ENCODE assay signal across 29 cellular contexts in genomic region chr11:88310246-88310645, GRCh38. TPM values are rescaled to one million over a fixed set of nuclear protein-coding genes. Genes with fewer than 3 reads are reported as not detected.
DNase-seq lines count a peak whose midpoint lies in the region; ATAC-seq, FAIRE-seq and TF ChIP-seq lines count a peak whose summit lies in the region.
"Had no signal": no experiment of that assay in that cellular context is flagged by ENCODE, and none has a peak within 500 bp of the region (broad histone marks: within the 10 kb centered on the region; RNA-seq: fewer than 3 reads in every experiment).

No MANE protein-coding gene starts in this region.

- H3K4me3 ChIP-seq in breast epithelium, result no peak overlapping the region
- no peak overlapping the region for H3K4me3 ChIP-seq in fibroblast of the aortic adventitia (ENCODE audit: low read depth, low read length)
- H3K4me3 ChIP-seq: ascending aorta, ovary, PC-9, right atrium auricular region, tibial nerve had no signal

- DNase-seq in MCF 10A (ENCODE audit: unreplicated experiment) (no peak), breast epithelium (ENCODE audit: low spot score in 2 of 2) (no peak), WTC11 (ENCODE audit: low spot score) (no peak), fibroblast of the aortic adventitia (ENCODE audit: low read depth) (peak; percentile 33), urothelium cell line (ENCODE audit: low spot score) (no peak), NCI-H2171 (lab: John Stamatoyannopoulos, UW) (no peak), LoVo (ENCODE audit: low spot score) (no peak), germinal center (ENCODE audit: low spot score) (no peak)
- DNase-seq: 8988T; activated CD4-positive, alpha-beta T cell treated with anti-CD3 and anti-CD28 coated beads for 4 hours; activated CD8-positive, alpha-beta memory T cell treated with anti-CD3 and anti-CD28 coated beads, Interleukin-2, amount 10 ng/mL, durations not matched to agents 7 days and 5 days; activated naive CD4-positive, alpha-beta T cell treated with anti-CD3 and anti-CD28 coated beads, Interleukin-2, amount 10 ng/mL, durations not matched to agents 7 days and 5 days; COR-L47; DMS79 treated with DMSO at 0.1 percent for 48 hours; effector CD8-positive, alpha-beta T cell; naive thymus-derived CD4-positive, alpha-beta T cell; NCI-H1694; NCI-H345; NCI-H82; ovary; stimulated activated CD4-positive, alpha-beta T cell treated with anti-CD3 and anti-CD28 coated beads, Interleukin-4, amount 100 ng/mL, for 4 hours had no signal

- CTCF ChIA-PET in MCF 10A (lab: Yijun Ruan, JAX), result interaction anchor here (0.7 to 1.2 kb wide), 3 partner anchors 10 to 234 kb away, joined by 3 to 5 read pairs (median 3); no protein-coding TSS in a partner anchor
- CTCF ChIA-PET in WTC11 (lab: Charles Lee), result no interaction called here

- H3K9me3 Mint-ChIP-seq in MCF 10A (ENCODE audit: unreplicated experiment), result no peaks in the 10 kb centered on the region
- peaks cover 12% of the 10 kb centered on the region for H3K9me3 Mint-ChIP-seq in WTC11
- H3K9me3 Mint-ChIP-seq: activated naive CD4-positive, alpha-beta T cell treated with anti-CD3 and anti-CD28 coated beads, Interleukin-2, amount 10 ng/mL, durations not matched to agents 7 days and 5 days; stimulated activated naive CD8-positive, alpha-beta T cell treated with anti-CD3 and anti-CD28 coated beads, Interleukin-15, Interleukin-2, amounts not matched to agents 100 ng/mL and 50 ng/mL, for 24 hours had no signal

- H3K27ac Mint-ChIP-seq in MCF 10A (ENCODE audit: low read depth, unreplicated experiment) (peak overlapping the region; percentile 9), WTC11 (peak overlapping the region; percentile 73)
- H3K27ac Mint-ChIP-seq: activated CD8-positive, alpha-beta memory T cell treated with anti-CD3 and anti-CD28 coated beads, Interleukin-2, amount 10 ng/mL, durations not matched to agents 7 days and 5 days; activated naive CD4-positive, alpha-beta T cell treated with anti-CD3 and anti-CD28 coated beads, Interleukin-2, amount 10 ng/mL, durations not matched to agents 7 days and 5 days; B cell; naive thymus-derived CD4-positive, alpha-beta T cell; stimulated activated naive CD8-positive, alpha-beta T cell treated with anti-CD3 and anti-CD28 coated beads, Interleukin-15, Interleukin-2, amounts not matched to agents 100 ng/mL and 50 ng/mL, for 24 hours; T-helper 1 cell treated with Interleukin-12 subunit alpha and Interleukin-12 subunit beta and Interleukin-4 antibody, amounts not matched to agents 30 μg/mL and 1 μg/mL, for 36 hours had no signal

- no peaks in the 10 kb centered on the region for H3K4me1 ChIP-seq in breast epithelium
- H3K4me1 ChIP-seq: right atrium auricular region had no signal

- no peak for FAIRE-seq in urothelium cell line (lab: Jason Lieb, UNC)

- H3K4me1 Mint-ChIP-seq in MCF 10A (ENCODE audit: insufficient read depth, unreplicated experiment), result peaks cover 3% of the 10 kb centered on the region
- peaks cover 88% of the 10 kb centered on the region for H3K4me1 Mint-ChIP-seq in WTC11
- H3K4me1 Mint-ChIP-seq: B cell had no signal

- no peak for TF ChIP-seq POLR2A in breast epithelium (IDR thresholded peaks at IDR 0.05)

- no peaks in the 10 kb centered on the region for H3K36me3 ChIP-seq in breast epithelium
- H3K36me3 ChIP-seq: ascending aorta, ovary had no signal

- intact Hi-C loops in MCF 10A (cut with micrococcal nuclease), result no loop called here
- intact Hi-C loops in breast epithelium (cut with DNase I; ENCODE audit: low total_unique reads), result no loop called here

- H3K4me3 Mint-ChIP-seq in MCF 10A (ENCODE audit: unreplicated experiment), result no peak overlapping the region
- no peak overlapping the region for H3K4me3 Mint-ChIP-seq in WTC11
- H3K4me3 Mint-ChIP-seq: activated CD8-positive, alpha-beta memory T cell treated with anti-CD3 and anti-CD28 coated beads, Interleukin-2, amount 10 ng/mL, durations not matched to agents 7 days and 5 days; activated naive CD4-positive, alpha-beta T cell treated with anti-CD3 and anti-CD28 coated beads, Interleukin-2, amount 10 ng/mL, durations not matched to agents 7 days and 5 days; B cell; naive thymus-derived CD4-positive, alpha-beta T cell; stimulated activated naive CD8-positive, alpha-beta T cell treated with anti-CD3 and anti-CD28 coated beads, Interleukin-15, Interleukin-2, amounts not matched to agents 100 ng/mL and 50 ng/mL, for 24 hours; T-helper 1 cell treated with Interleukin-12 subunit alpha and Interleukin-12 subunit beta and Interleukin-4 antibody, amounts not matched to agents 30 μg/mL and 1 μg/mL, for 36 hours had no signal

- H3K27me3 Mint-ChIP-seq in MCF 10A (ENCODE audit: insufficient read depth, unreplicated experiment), result no peaks in the 10 kb centered on the region
- no peaks in the 10 kb centered on the region for H3K27me3 Mint-ChIP-seq in WTC11 (ENCODE audit: low read depth)
- H3K27me3 Mint-ChIP-seq: activated CD8-positive, alpha-beta memory T cell treated with anti-CD3 and anti-CD28 coated beads, Interleukin-2, amount 10 ng/mL, durations not matched to agents 7 days and 5 days; activated naive CD4-positive, alpha-beta T cell treated with anti-CD3 and anti-CD28 coated beads, Interleukin-2, amount 10 ng/mL, durations not matched to agents 7 days and 5 days; B cell; naive thymus-derived CD4-positive, alpha-beta T cell; stimulated activated naive CD8-positive, alpha-beta T cell treated with anti-CD3 and anti-CD28 coated beads, Interleukin-15, Interleukin-2, amounts not matched to agents 100 ng/mL and 50 ng/mL, for 24 hours had no signal

- POLR2A ChIA-PET in MCF 10A (lab: Yijun Ruan, JAX) (interaction anchor here (2.4 kb wide), 1 partner anchor 27 kb away, joined by 10 read pairs; the partner anchor contains the start of gene CTSC), WTC11 (lab: Charles Lee) (no interaction called here)

- no peak for TF ChIP-seq CTCF in MCF 10A (IDR thresholded peaks at IDR 0.05; ENCODE audit: unreplicated experiment)
- TF ChIP-seq CTCF in breast epithelium (IDR thresholded peaks at IDR 0.05), result no peak
- no peak for TF ChIP-seq CTCF in WTC11 (IDR thresholded peaks at IDR 0.05)
- TF ChIP-seq CTCF in fibroblast of the aortic adventitia (IDR thresholded peaks at IDR 0.05; ENCODE audit: insufficient read depth, low read length), result no peak

- H3K27ac ChIP-seq in breast epithelium, result no peak overlapping the region
- H3K27ac ChIP-seq: ascending aorta, ovary, PC-9, right atrium auricular region, tibial nerve had no signal

- ATAC-seq in WTC11, result no peak
- ATAC-seq: activated CD8-positive, alpha-beta memory T cell treated with anti-CD3 and anti-CD28 coated beads, Interleukin-2, amount 10 ng/mL, durations not matched to agents 7 days and 5 days; left lobe of liver; naive thymus-derived CD4-positive, alpha-beta T cell had no signal

- peaks cover 21% of the 10 kb centered on the region for H3K36me3 Mint-ChIP-seq in MCF 10A (ENCODE audit: insufficient read depth, unreplicated experiment)
- H3K36me3 Mint-ChIP-seq in WTC11, result peaks cover 58% of the 10 kb centered on the region

- no peaks in the 10 kb centered on the region for H3K27me3 ChIP-seq in breast epithelium
- H3K27me3 ChIP-seq: ascending aorta, ovary, right atrium auricular region, tibial nerve had no signal

- H3K9me3 ChIP-seq in breast epithelium, result no peaks in the 10 kb centered on the region
- H3K9me3 ChIP-seq: ascending aorta, ovary, right atrium auricular region, tibial nerve had no signal

- no TSS peak for BruUV-seq in MCF 10A (replicated peaks; lab: Mats Ljungman, UMichigan)

TF ChIP-seq in WTC11, 78 proteins besides CTCF, POLR2A, EP300 and RAD21 (continues in another document):
- TF ChIP-seq MLX (CRISPR knock-in tag; IDR thresholded peaks at IDR 0.05) (no peak), FOXP4 (CRISPR knock-in tag; IDR thresholded peaks at IDR 0.05) (no peak), USF2 (CRISPR knock-in tag; IDR thresholded peaks at IDR 0.05) (no peak), TP53 (CRISPR knock-in tag; IDR thresholded peaks at IDR 0.05) (no peak), FOXJ3 (CRISPR knock-in tag; IDR thresholded peaks at IDR 0.05; ENCODE audit: borderline replicate concordance) (no peak), JUN (CRISPR knock-in tag; IDR thresholded peaks at IDR 0.05) (no peak)

RNA-seq across cellular contexts. Expression of gene CTSC, which starts 27.3 kb away (rescaled TPM):
- total RNA-seq in MCF 10A (2022) (79.1 and 103 TPM in 2 replicates), breast epithelium (100 to 1,000 TPM in 1 of 3 donors, 10 to 100 TPM in 2; 56.0 to 103 (median 64.1) TPM), WTC11 (2021) (269 to 299 TPM (median 293 TPM) in 3 replicates), fibroblast of the aortic adventitia (ENCODE audit: low replicate concordance) (20.5 and 69.1 TPM in 2 replicates)
